In genomic region chr19:1668339-1669123, GRCh38 we compare ENCODE assay signal across 10 cellular contexts. TPM values are rescaled to one million over a fixed set of nuclear protein-coding genes. Genes with fewer than 3 reads are reported as not detected.
DNase-seq lines count a peak whose midpoint lies in the region; ATAC-seq and TF ChIP-seq lines count a peak whose summit lies in the region.
"Had no signal": no experiment of that assay in that cellular context is flagged by ENCODE, and none has a peak within 500 bp of the region (broad histone marks: within the 10 kb centered on the region; RNA-seq: fewer than 3 reads in every experiment).

No MANE protein-coding gene starts in this region.

- H3K27me3 Mint-ChIP-seq in WTC11 (ENCODE audit: low read depth) = peaks cover 68% of the 10 kb centered on the region
- peaks cover 9 to 47% (median 26%) of the 10 kb centered on the region in 5 donors for H3K27me3 Mint-ChIP-seq in naive thymus-derived CD8-positive, alpha-beta T cell

- CTCF ChIA-PET in WTC11 (lab: Charles Lee) = interaction anchor here (0.8 to 1.2 kb wide), 5 partner anchors 100 to 170 kb away, joined by 3 to 6 read pairs (median 5); no protein-coding TSS in a partner anchor

- H3K27me3 ChIP-seq in tibial nerve = peaks cover 5 to 88% of the 10 kb centered on the region in 2 donors

- no peak for TF ChIP-seq EP300 in tibial nerve (IDR thresholded peaks at IDR 0.05)

- no peaks in the 10 kb centered on the region for H3K9me3 ChIP-seq in tibial nerve
- H3K9me3 ChIP-seq: right lobe of liver had no signal

- no peaks in the 10 kb centered on the region for H3K9me3 Mint-ChIP-seq in WTC11
- no peaks in the 10 kb centered on the region for H3K9me3 Mint-ChIP-seq in naive thymus-derived CD8-positive, alpha-beta T cell

- H3K27ac ChIP-seq in tibial nerve = no peak overlapping the region
- H3K27ac ChIP-seq: 22Rv1, right lobe of liver had no signal

- TF ChIP-seq POLR2A in tibial nerve (IDR thresholded peaks at IDR 0.05) = no peak

- peak overlapping the region in 1 of 4 donors; percentile 2 for H3K4me3 ChIP-seq in tibial nerve
- H3K4me3 ChIP-seq: right lobe of liver had no signal

- H3K4me3 Mint-ChIP-seq in WTC11 = peak overlapping the region; percentile 63
- peak overlapping the region in 9 of 10 donors; percentile 16 to 83 (median 55) for H3K4me3 Mint-ChIP-seq in naive thymus-derived CD8-positive, alpha-beta T cell

- TF ChIP-seq CTCF in WTC11 (IDR thresholded peaks at IDR 0.05) (no peak), tibial nerve (IDR thresholded peaks at IDR 0.05) (no peak)

- no peaks in the 10 kb centered on the region for H3K36me3 Mint-ChIP-seq in WTC11
- H3K36me3 Mint-ChIP-seq in naive thymus-derived CD8-positive, alpha-beta T cell = peaks cover 0 to 6% (median 4%) of the 10 kb centered on the region in 3 donors

- H3K27ac Mint-ChIP-seq in WTC11 = no peak overlapping the region
- H3K27ac Mint-ChIP-seq in naive thymus-derived CD8-positive, alpha-beta T cell = peak overlapping the region in 4 of 10 donors; percentile 33 to 85 (median 67)

- POLR2A ChIA-PET in WTC11 (lab: Charles Lee) = no interaction called here
- POLR2A ChIA-PET in naive thymus-derived CD8-positive, alpha-beta T cell (lab: Charles Lee) = interaction anchor here (0.8 to 1.4 kb wide), 2 partner anchors 14 to 63 kb away, joined by 3 to 6 read pairs; partner anchors contain the start of gene UQCR11

- 4 to 7% methylated on average over 16 to 19 of the region's 19 CpGs for WGBS in tibial nerve, 2 donors

- DNase-seq in DMS 273 (lab: John Stamatoyannopoulos, UW; ENCODE audit: unreplicated experiment) (peak; percentile 82), DMS 273 treated with DMSO at 0.1 percent for 48 hours (lab: John Stamatoyannopoulos, UW) (no peak), WTC11 (ENCODE audit: low spot score) (no peak), tibial nerve (ENCODE audit: low spot score in 2 of 2) (no peak)
- DNase-seq in naive thymus-derived CD8-positive, alpha-beta T cell = peak in 2 of 10 donors; percentile 14 to 26
- DNase-seq in central memory CD4-positive, alpha-beta T cell = no peak
- DNase-seq: right lobe of liver had no signal

- no peaks in the 10 kb centered on the region for H3K36me3 ChIP-seq in tibial nerve
- H3K36me3 ChIP-seq: right lobe of liver had no signal

- H3K4me1 Mint-ChIP-seq in WTC11 = peaks cover 17% of the 10 kb centered on the region
- H3K4me1 Mint-ChIP-seq in naive thymus-derived CD8-positive, alpha-beta T cell = peaks cover 11 to 30% (median 24%) of the 10 kb centered on the region in 4 donors

- H3K4me1 ChIP-seq in tibial nerve = peaks cover 0 to 36% (median 11%) of the 10 kb centered on the region in 4 donors

- peak; percentile 35 for ATAC-seq in HG02571 (IDR thresholded peaks at IDR 0.05; ENCODE audit: unreplicated experiment)
- peak; percentile 46 for ATAC-seq in WTC11
- peak; percentile 56 to 61 for ATAC-seq in naive thymus-derived CD8-positive, alpha-beta T cell
- no peak for ATAC-seq in GM21515 (IDR thresholded peaks at IDR 0.05; ENCODE audit: unreplicated experiment)

TF ChIP-seq in WTC11, 78 proteins besides CTCF, POLR2A, EP300 and RAD21:
- 0 out of 2 replicates have a peak, but pooled peaks have one; percentile 66 for TF ChIP-seq ZNF512 (CRISPR knock-in tag; IDR thresholded peaks at IDR 0.05; ENCODE audit: borderline replicate concordance)
- TF ChIP-seq KAT7 (CRISPR knock-in tag; IDR thresholded peaks at IDR 0.05; ENCODE audit: borderline replicate concordance) = no peak

RNA-seq across cellular contexts. Expression of gene TCF3, which starts 16.1 kb away (rescaled TPM):
- 323 to 350 TPM (median 324 TPM) in 3 replicates for total RNA-seq in WTC11 (2021)
- total RNA-seq in naive thymus-derived CD8-positive, alpha-beta T cell = 100 to 1,000 TPM in 1 of 2 experiments, 10 to 100 TPM in 1; 97.4 to 102 TPM
- polyA plus RNA-seq in naive thymus-derived CD8-positive, alpha-beta T cell = 10 to 100 TPM in 2 of 3 donors, 1 to 10 TPM in 1; 7.8 to 33.0 (median 13.0) TPM
- total RNA-seq in tibial nerve = 100 to 1,000 TPM in 1 of 4 donors, 10 to 100 TPM in 3; 23.4 to 299 (median 37.3) TPM
